7 cellular contexts compared by ENCODE assay signal in genomic region chr9:97923529-97924108, GRCh38. TPM values are rescaled to one million over a fixed set of nuclear protein-coding genes. Genes with fewer than 3 reads are reported as not detected.
DNase-seq lines count a peak whose midpoint lies in the region; TF ChIP-seq lines count a peak whose summit lies in the region.

No MANE protein-coding gene starts in this region.

- no peak overlapping the region for H3K4me3 ChIP-seq in mesendoderm (ENCODE audit: low read length)

- no peaks in the 10 kb centered on the region for H3K27me3 ChIP-seq in mesendoderm (ENCODE audit: insufficient read depth, low read length, poor library complexity)

- DNase-seq in HK-2 (ENCODE audit: unreplicated experiment) (peak; percentile 50), NCI-H526 treated with DMSO at 0.1 percent for 48 hours (lab: John Stamatoyannopoulos, UW) (peak; percentile 69), ecto neural progenitor cell (ENCODE audit: low spot score) (peak; percentile 61), mesendoderm (peak; percentile 78)
- DNase-seq in activated CD4-positive, alpha-beta T cell treated with anti-CD3 and anti-CD28 coated beads, Interleukin-2, amount 50 U/mL, for 1 hour = peak; percentile 70
- peak; percentile 30 to 51 for DNase-seq in stimulated activated CD8-positive, alpha-beta memory T cell treated with anti-CD3 and anti-CD28 coated beads, Interleukin-2, amount 100 ng/mL, for 48 hours (ENCODE audit: low read depth in 2 of 2)

- no peak overlapping the region for H2BK15ac ChIP-seq in mesendoderm (replicated peaks; ENCODE audit: low read depth)

- no peak overlapping the region for H4K5ac ChIP-seq in mesendoderm (ENCODE audit: low read length)

- no peak overlapping the region for H2AK5ac ChIP-seq in mesendoderm (ENCODE audit: low read length)

- no peak overlapping the region for H2BK5ac ChIP-seq in mesendoderm (ENCODE audit: low read length)

- H2BK120ac ChIP-seq in mesendoderm (ENCODE audit: low read depth, low read length) = no peak overlapping the region

- peak; percentile 67 for TF ChIP-seq CTCF in GM12873 (IDR thresholded peaks at IDR 0.05; ENCODE audit: insufficient read depth, low read depth, low read length, missing control alignments)

- no peaks in the 10 kb centered on the region for H3K4me1 ChIP-seq in mesendoderm (ENCODE audit: control insufficient read depth, low read depth, low read length)

- no peak overlapping the region for H3K9ac ChIP-seq in mesendoderm (ENCODE audit: low read length)

- H3K18ac ChIP-seq in mesendoderm (ENCODE audit: low read length) = no peak overlapping the region

- H3K27ac ChIP-seq in mesendoderm (ENCODE audit: low read depth, low read length) = no peak overlapping the region

- no peak overlapping the region for H4K8ac ChIP-seq in mesendoderm (ENCODE audit: low read depth, low read length)

- H3K79me2 ChIP-seq in mesendoderm (ENCODE audit: control insufficient read depth, insufficient read depth, low read length) = no peaks in the 10 kb centered on the region

- H3K23ac ChIP-seq in mesendoderm (ENCODE audit: low read length) = no peak overlapping the region

- H3K36me3 ChIP-seq in mesendoderm (ENCODE audit: control insufficient read depth, insufficient read depth, low read length) = no peaks in the 10 kb centered on the region

- WGBS in mesendoderm (ENCODE audit: extremely low coverage, insufficient coverage, low lambda C conversion rate) = no CpG with 5 or more reads among the region's 8 CpGs

- no peak overlapping the region for H3K56ac ChIP-seq in mesendoderm (ENCODE audit: low read length)

- H3K4me2 ChIP-seq in mesendoderm (ENCODE audit: low read length) = no peak overlapping the region

- no peak overlapping the region for H3K4ac ChIP-seq in mesendoderm (ENCODE audit: low read depth, low read length)

- H3K79me1 ChIP-seq in mesendoderm (ENCODE audit: low read length) = no peaks in the 10 kb centered on the region

RNA-seq across cellular contexts. Expression of gene TRMO, which starts 1.3 kb away (rescaled TPM):
- polyA plus RNA-seq in mesendoderm (2013, experiment 1 of 2) = 8.3 TPM
- polyA plus RNA-seq in mesendoderm (2013, experiment 2 of 2) = 8.4 TPM

RNA-seq across cellular contexts. Expression of gene HEMGN, which starts 14.4 kb away (rescaled TPM):
- not detected for polyA plus RNA-seq in mesendoderm (2013, experiment 1 of 2)
- polyA plus RNA-seq in mesendoderm (2013, experiment 2 of 2) = not detected

RNA-seq across cellular contexts. Expression of gene ANP32B, which starts 59.5 kb away (rescaled TPM):
- polyA plus RNA-seq in mesendoderm (2013, experiment 1 of 2) = 281 TPM
- 283 TPM for polyA plus RNA-seq in mesendoderm (2013, experiment 2 of 2)
